ENCODE assay signal across 38 cellular contexts in the genomic region with DNA sequence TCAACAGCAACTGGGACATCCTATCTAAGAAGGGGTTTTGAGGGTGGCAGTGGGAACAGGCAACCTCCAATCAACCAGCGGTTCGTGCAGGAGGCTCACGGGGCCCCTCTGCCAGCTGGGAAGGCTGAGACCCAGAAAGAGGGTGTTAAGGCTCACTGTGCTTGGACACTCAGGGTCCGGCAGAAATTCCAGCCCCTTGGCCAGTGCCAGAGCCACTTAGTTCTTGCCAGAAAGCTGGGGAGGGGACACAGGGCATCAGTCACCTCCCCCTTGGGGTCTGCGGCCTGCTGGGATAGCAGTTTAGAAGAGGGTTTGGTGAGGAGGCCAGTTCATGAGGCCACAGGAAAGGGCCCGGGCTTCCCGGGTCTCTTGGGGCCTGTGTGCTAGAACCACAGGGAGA. TPM values are rescaled to one million over a fixed set of nuclear protein-coding genes. Genes with fewer than 3 reads are reported as not detected.
"Had no signal": no experiment of that assay in that cellular context is flagged by ENCODE, and none has a peak within 500 bp of the region (broad histone marks: within the 10 kb centered on the region; RNA-seq: fewer than 3 reads in every experiment).

No MANE protein-coding gene starts in this region.

- H3K4me3 ChIP-seq: adrenal gland, body of pancreas, breast epithelium had no signal

- H3K4me1 Mint-ChIP-seq: activated CD4-positive, alpha-beta T cell treated with anti-CD3 and anti-CD28 coated beads, Interleukin-2, amount 10 ng/mL, durations not matched to agents 24 days and 14 days; activated naive CD8-positive, alpha-beta T cell treated with anti-CD3 and anti-CD28 coated beads for 36 hours; activated T-helper 17 cell treated with anti-CD3 and anti-CD28 coated beads, Interleukin-2, amount 50 U/mL, for 72 hours had no signal

- H3K36me3 Mint-ChIP-seq: activated CD4-positive, alpha-beta memory T cell treated with anti-CD3 and anti-CD28 coated beads for 36 hours; activated naive CD4-positive, alpha-beta T cell treated with anti-CD3 and anti-CD28 coated beads, Interleukin-2, amount 50 U/mL, for 72 hours; activated naive CD8-positive, alpha-beta T cell treated with anti-CD3 and anti-CD28 coated beads for 36 hours had no signal

- H3K9me3 Mint-ChIP-seq: activated B cell treated with CpG ODN at 0.5 μM for 24 hours; activated CD4-positive, alpha-beta memory T cell treated with anti-CD3 and anti-CD28 coated beads for 36 hours; activated CD4-positive, alpha-beta T cell treated with anti-CD3 and anti-CD28 coated beads, Interleukin-2, amount 10 ng/mL, durations not matched to agents 24 days and 14 days; activated CD8-positive, alpha-beta T cell treated with anti-CD3 and anti-CD28 coated beads for 36 hours; activated naive CD4-positive, alpha-beta T cell treated with anti-CD3 and anti-CD28 coated beads for 36 hours; activated naive CD4-positive, alpha-beta T cell treated with anti-CD3 and anti-CD28 coated beads, Interleukin-2, amount 50 U/mL, for 72 hours; activated naive CD8-positive, alpha-beta T cell treated with anti-CD3 and anti-CD28 coated beads for 36 hours; activated T-cell treated with anti-CD3 and anti-CD28 coated beads, Interleukin-2, amount 50 U/mL, for 4 hours; activated T-cell treated with anti-CD3 and anti-CD28 coated beads, Interleukin-2, amount 50 U/mL, for 72 hours; activated T-helper 1 cell treated with anti-CD3 and anti-CD28 coated beads, Interleukin-12 subunit alpha, Interleukin-12 subunit beta, Interleukin-2, Interleukin-4 antibody, amounts not matched to agents 30 ng/mL and 10 ng/mL and 1 ng/mL, durations not matched to agents 14 hours and 24 hours and 36 hours; activated T-helper 17 cell treated with anti-CD3 and anti-CD28 coated beads, Interleukin-2, amount 50 U/mL, for 72 hours; T-helper 1 cell treated with Interleukin-12 subunit alpha and Interleukin-12 subunit beta and Interleukin-4 antibody, amounts not matched to agents 30 μg/mL and 1 μg/mL, for 36 hours; T-helper 2 cell treated with Interferon-gamma antibody and Interleukin-4, amounts not matched to agents 5 μg/mL and 100 μg/mL, for 36 hours had no signal

- H3K36me3 ChIP-seq: adrenal gland, brain microvascular endothelial cell, breast epithelium had no signal

- H3K27me3 Mint-ChIP-seq: activated CD4-positive, alpha-beta T cell treated with anti-CD3 and anti-CD28 coated beads, Interleukin-2, amount 10 ng/mL, durations not matched to agents 24 days and 14 days; activated naive CD8-positive, alpha-beta T cell treated with anti-CD3 and anti-CD28 coated beads for 36 hours had no signal

- H3K27me3 ChIP-seq: adrenal gland, body of pancreas, brain microvascular endothelial cell had no signal

- H3K27ac Mint-ChIP-seq: activated B cell treated with CpG ODN at 0.5 μM for 24 hours; activated CD4-positive, alpha-beta memory T cell treated with anti-CD3 and anti-CD28 coated beads for 36 hours; activated CD4-positive, alpha-beta T cell treated with anti-CD3 and anti-CD28 coated beads, Interleukin-2, amount 10 ng/mL, durations not matched to agents 24 days and 14 days; activated CD8-positive, alpha-beta T cell treated with anti-CD3 and anti-CD28 coated beads for 36 hours; activated naive CD4-positive, alpha-beta T cell treated with anti-CD3 and anti-CD28 coated beads for 36 hours; activated naive CD4-positive, alpha-beta T cell treated with anti-CD3 and anti-CD28 coated beads, Interleukin-2, amount 50 U/mL, for 72 hours; activated naive CD8-positive, alpha-beta T cell treated with anti-CD3 and anti-CD28 coated beads for 36 hours; activated T-cell treated with anti-CD3 and anti-CD28 coated beads, Interleukin-2, amount 50 U/mL, for 72 hours; activated T-helper 1 cell treated with anti-CD3 and anti-CD28 coated beads, Interleukin-12 subunit alpha, Interleukin-12 subunit beta, Interleukin-2, Interleukin-4 antibody, amounts not matched to agents 30 ng/mL and 10 ng/mL and 1 ng/mL, durations not matched to agents 14 hours and 24 hours and 36 hours; activated T-helper 17 cell treated with anti-CD3 and anti-CD28 coated beads, Interleukin-2, amount 50 U/mL, for 72 hours; T-helper 1 cell treated with Interleukin-12 subunit alpha and Interleukin-12 subunit beta and Interleukin-4 antibody, amounts not matched to agents 30 μg/mL and 1 μg/mL, for 36 hours; T-helper 2 cell treated with Interferon-gamma antibody and Interleukin-4, amounts not matched to agents 5 μg/mL and 100 μg/mL, for 36 hours had no signal

- ATAC-seq: activated CD8-positive, alpha-beta T cell treated with anti-CD3 and anti-CD28 coated beads for 36 hours; activated naive CD4-positive, alpha-beta T cell treated with anti-CD3 and anti-CD28 coated beads, Interleukin-2, amount 50 U/mL, for 72 hours; activated T-cell treated with anti-CD3 and anti-CD28 coated beads, Interleukin-2, amount 50 U/mL, for 4 hours; activated T-cell treated with anti-CD3 and anti-CD28 coated beads, Interleukin-2, amount 50 U/mL, for 72 hours; activated T-helper 17 cell treated with anti-CD3 and anti-CD28 coated beads, Interleukin-2, amount 50 U/mL, for 72 hours; body of pancreas had no signal

- H3K4me3 Mint-ChIP-seq: activated B cell treated with CpG ODN at 0.5 μM for 24 hours; activated CD4-positive, alpha-beta memory T cell treated with anti-CD3 and anti-CD28 coated beads for 36 hours; activated CD4-positive, alpha-beta T cell treated with anti-CD3 and anti-CD28 coated beads, Interleukin-2, amount 10 ng/mL, durations not matched to agents 24 days and 14 days; activated CD8-positive, alpha-beta T cell treated with anti-CD3 and anti-CD28 coated beads for 36 hours; activated naive CD4-positive, alpha-beta T cell treated with anti-CD3 and anti-CD28 coated beads for 36 hours; activated naive CD8-positive, alpha-beta T cell treated with anti-CD3 and anti-CD28 coated beads for 36 hours; activated T-cell treated with anti-CD3 and anti-CD28 coated beads, Interleukin-2, amount 50 U/mL, for 4 hours; activated T-cell treated with anti-CD3 and anti-CD28 coated beads, Interleukin-2, amount 50 U/mL, for 72 hours; activated T-helper 1 cell treated with anti-CD3 and anti-CD28 coated beads, Interleukin-12 subunit alpha, Interleukin-12 subunit beta, Interleukin-2, Interleukin-4 antibody, amounts not matched to agents 30 ng/mL and 10 ng/mL and 1 ng/mL, durations not matched to agents 14 hours and 24 hours and 36 hours; activated T-helper 17 cell treated with anti-CD3 and anti-CD28 coated beads, Interleukin-2, amount 50 U/mL, for 72 hours; T-helper 1 cell treated with Interleukin-12 subunit alpha and Interleukin-12 subunit beta and Interleukin-4 antibody, amounts not matched to agents 30 μg/mL and 1 μg/mL, for 36 hours; T-helper 2 cell treated with Interferon-gamma antibody and Interleukin-4, amounts not matched to agents 5 μg/mL and 100 μg/mL, for 36 hours had no signal

- H3K9me3 ChIP-seq: adrenal gland, body of pancreas, breast epithelium had no signal

- DNase-seq: activated B cell treated with CpG ODN at 0.5 μM for 24 hours; activated CD4-positive, alpha-beta memory T cell treated with anti-CD3 and anti-CD28 coated beads for 36 hours; activated CD4-positive, alpha-beta T cell treated with anti-CD3 and anti-CD28 coated beads for 4 hours; activated CD4-positive, alpha-beta T cell treated with anti-CD3 and anti-CD28 coated beads, Interleukin-2, amount 10 ng/mL, durations not matched to agents 24 days and 14 days; activated CD4-positive, alpha-beta T cell treated with anti-CD3 and anti-CD28 coated beads, Interleukin-2, amount 50 U/mL, for 1 hour; activated CD4-positive, alpha-beta T cell treated with anti-CD3 and anti-CD28 coated beads, Interleukin-2, amount 50 U/mL, for 4 hours; activated CD4-positive, CD25-positive, alpha-beta regulatory T cell treated with anti-CD3 and anti-CD28 coated beads, Interleukin-2, amount 50 U/mL, for 72 hours; activated CD8-positive, alpha-beta memory T cell treated with anti-CD3 and anti-CD28 coated beads, Interleukin-2, amount 50 U/mL, for 4 hours; activated CD8-positive, alpha-beta T cell treated with anti-CD3 and anti-CD28 coated beads for 36 hours; activated effector memory CD4-positive, alpha-beta T cell treated with anti-CD3 and anti-CD28 coated beads, Interleukin-2, amount 50 U/mL, for 16 hours; activated gamma-delta T cell treated with Interleukin-2 at 50 U/mL for 16 hours; activated naive CD4-positive, alpha-beta T cell; activated naive CD4-positive, alpha-beta T cell treated with anti-CD3 and anti-CD28 coated beads for 36 hours; activated naive CD4-positive, alpha-beta T cell treated with anti-CD3 and anti-CD28 coated beads, Interleukin-2, amount 50 U/mL, for 16 hours; activated naive CD8-positive, alpha-beta T cell treated with anti-CD3 and anti-CD28 coated beads for 36 hours; activated T-cell treated with anti-CD3 and anti-CD28 coated beads for 4 hours; activated T-cell treated with anti-CD3 and anti-CD28 coated beads, Interleukin-2, amount 50 U/mL, for 1 hour; activated T-cell treated with anti-CD3 and anti-CD28 coated beads, Interleukin-2, amount 50 U/mL, for 4 hours; activated T-cell treated with anti-CD3 and anti-CD28 coated beads, Interleukin-2, amount 50 U/mL, for 72 hours; adrenal gland; amniotic stem cell; aorta; body of pancreas; brain microvascular endothelial cell; central memory CD4-positive, alpha-beta T cell; T-helper 2 cell; T-helper 9 cell had no signal

- H3K4me1 ChIP-seq: adrenal gland, body of pancreas, breast epithelium had no signal

- H3K27ac ChIP-seq: adrenal gland, body of pancreas, brain microvascular endothelial cell, breast epithelium, VCaP had no signal

RNA-seq across cellular contexts. Expression of a gene that starts 20.5 kb away (rescaled TPM):
- total RNA-seq: activated B cell treated with CpG ODN at 0.5 μM for 24 hours; activated CD4-positive, alpha-beta memory T cell treated with anti-CD3 and anti-CD28 coated beads for 36 hours; activated CD4-positive, alpha-beta T cell treated with anti-CD3 and anti-CD28 coated beads, Interleukin-2, amount 10 ng/mL, durations not matched to agents 24 days and 14 days; activated CD8-positive, alpha-beta memory T cell treated with anti-CD3 and anti-CD28 coated beads for 36 hours; activated CD8-positive, alpha-beta T cell treated with anti-CD3 and anti-CD28 coated beads for 36 hours; activated naive CD4-positive, alpha-beta T cell treated with anti-CD3 and anti-CD28 coated beads for 36 hours; activated naive CD4-positive, alpha-beta T cell treated with anti-CD3 and anti-CD28 coated beads, Interleukin-2, amount 50 U/mL, for 72 hours; activated naive CD8-positive, alpha-beta T cell treated with anti-CD3 and anti-CD28 coated beads for 36 hours; activated T-cell treated with anti-CD3 and anti-CD28 coated beads, Interleukin-2, amount 50 U/mL, for 4 hours; activated T-cell treated with anti-CD3 and anti-CD28 coated beads, Interleukin-2, amount 50 U/mL, for 72 hours; activated T-helper 1 cell treated with anti-CD3 and anti-CD28 coated beads, Interleukin-12 subunit alpha, Interleukin-12 subunit beta, Interleukin-2, Interleukin-4 antibody, amounts not matched to agents 30 ng/mL and 10 ng/mL and 1 ng/mL, durations not matched to agents 14 hours and 24 hours and 36 hours; activated T-helper 17 cell treated with anti-CD3 and anti-CD28 coated beads, Interleukin-2, amount 50 U/mL, for 72 hours; aorta; astrocyte; body of pancreas; cardiac septum had no signal
- polyA plus RNA-seq: aorta had no signal

RNA-seq across cellular contexts. Expression of a gene that starts 36.5 kb away (rescaled TPM):
- total RNA-seq: activated B cell treated with CpG ODN at 0.5 μM for 24 hours; activated CD4-positive, alpha-beta memory T cell treated with anti-CD3 and anti-CD28 coated beads for 36 hours; activated CD4-positive, alpha-beta T cell treated with anti-CD3 and anti-CD28 coated beads, Interleukin-2, amount 10 ng/mL, durations not matched to agents 24 days and 14 days; activated CD8-positive, alpha-beta memory T cell treated with anti-CD3 and anti-CD28 coated beads for 36 hours; activated CD8-positive, alpha-beta T cell treated with anti-CD3 and anti-CD28 coated beads for 36 hours; activated naive CD4-positive, alpha-beta T cell treated with anti-CD3 and anti-CD28 coated beads for 36 hours; activated naive CD4-positive, alpha-beta T cell treated with anti-CD3 and anti-CD28 coated beads, Interleukin-2, amount 50 U/mL, for 72 hours; activated naive CD8-positive, alpha-beta T cell treated with anti-CD3 and anti-CD28 coated beads for 36 hours; activated T-helper 1 cell treated with anti-CD3 and anti-CD28 coated beads, Interleukin-12 subunit alpha, Interleukin-12 subunit beta, Interleukin-2, Interleukin-4 antibody, amounts not matched to agents 30 ng/mL and 10 ng/mL and 1 ng/mL, durations not matched to agents 14 hours and 24 hours and 36 hours; activated T-helper 17 cell treated with anti-CD3 and anti-CD28 coated beads, Interleukin-2, amount 50 U/mL, for 72 hours; aorta; astrocyte; body of pancreas; breast epithelium; cardiac septum; cerebellum had no signal
- polyA plus RNA-seq: aorta had no signal
